Comparison of ENCODE assay signal across 1 cellular context in the genomic region with DNA sequence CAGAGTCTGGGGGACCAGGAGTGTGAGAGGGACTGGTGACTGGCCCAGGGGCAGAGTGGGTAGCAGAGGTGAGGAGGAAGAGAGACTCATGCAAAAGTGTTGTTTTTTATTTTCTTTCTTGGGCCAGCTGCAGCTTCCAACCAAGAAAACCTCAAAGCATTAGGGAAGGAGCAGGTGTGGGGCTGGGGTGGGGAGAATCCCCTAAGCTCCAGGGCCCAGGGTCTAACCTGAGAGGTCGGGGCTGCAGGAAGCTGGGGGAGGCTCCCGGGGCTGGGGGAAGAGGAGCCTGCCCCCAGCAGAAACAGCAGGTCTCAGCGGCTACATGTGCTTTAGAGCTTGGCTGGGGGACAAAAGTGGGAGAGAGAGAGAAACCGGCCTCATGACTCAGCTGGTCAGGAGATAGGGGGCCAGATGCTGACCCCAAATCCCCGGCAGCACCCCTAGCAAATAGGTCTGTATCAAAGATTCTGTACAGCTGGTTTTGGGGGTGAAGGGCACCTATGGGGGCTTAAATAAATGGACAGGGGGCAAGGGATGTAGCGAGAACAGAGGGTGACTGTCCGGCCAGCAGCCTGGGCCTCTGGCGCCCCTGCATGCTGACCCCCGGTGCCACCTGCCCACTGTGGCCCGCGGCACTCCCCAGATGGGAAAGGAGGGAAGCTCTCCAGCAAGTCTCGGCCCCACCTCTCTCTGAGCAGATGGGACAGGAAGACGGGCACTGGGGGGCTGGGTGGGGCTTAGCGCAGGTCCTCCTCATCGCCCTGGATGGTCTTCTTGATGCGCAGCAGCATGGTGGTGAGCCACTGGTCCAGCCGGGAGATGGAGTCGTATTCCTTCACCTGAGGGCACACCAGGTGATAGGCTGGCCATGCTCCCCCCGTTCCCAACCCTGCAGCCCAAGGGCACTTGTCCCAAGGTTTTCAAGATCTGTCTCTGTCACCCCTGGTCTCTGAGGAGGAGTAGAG.
TF ChIP-seq lines count a peak whose summit lies in the region.

No MANE protein-coding gene starts in this region.

TF ChIP-seq in GM12878, 131 proteins besides CTCF, POLR2A, EP300 and RAD21:
- no peak for TF ChIP-seq SREBF2 (IDR thresholded peaks at IDR 0.05; ENCODE audit: low read length)
- peak; percentile 69 for TF ChIP-seq RUNX3 (IDR thresholded peaks at IDR 0.05; ENCODE audit: low read length)
- TF ChIP-seq TAF1 (IDR thresholded peaks at IDR 0.05; ENCODE audit: borderline replicate concordance, low read depth, low read length): 0 out of 2 replicates have a peak, but pooled peaks have one; percentile 14
- TF ChIP-seq TCF12 (IDR thresholded peaks at IDR 0.05; ENCODE audit: low read depth, low read length): peak; percentile 80; the same call in 1 of the 2 replicates
- TF ChIP-seq ETV6 (conservative IDR thresholded peaks at IDR 0.05 in 1 of 2, IDR thresholded peaks at IDR 0.05 in 1 of 2; ENCODE audit: borderline replicate concordance in 1 of 2, low read depth in 1 of 2): no peak
- TF ChIP-seq TCF3 (IDR thresholded peaks at IDR 0.05; ENCODE audit: borderline replicate concordance, insufficient read depth, low read depth, low read length): peak; percentile 60; the same call in 1 of the 2 replicates
- no peak for TF ChIP-seq ZNF687 (IDR thresholded peaks at IDR 0.05)
- no peak for TF ChIP-seq RB1 (IDR thresholded peaks at IDR 0.05; ENCODE audit: borderline replicate concordance)
